ENCODE assay signal across 21 cellular contexts in the genomic region with DNA sequence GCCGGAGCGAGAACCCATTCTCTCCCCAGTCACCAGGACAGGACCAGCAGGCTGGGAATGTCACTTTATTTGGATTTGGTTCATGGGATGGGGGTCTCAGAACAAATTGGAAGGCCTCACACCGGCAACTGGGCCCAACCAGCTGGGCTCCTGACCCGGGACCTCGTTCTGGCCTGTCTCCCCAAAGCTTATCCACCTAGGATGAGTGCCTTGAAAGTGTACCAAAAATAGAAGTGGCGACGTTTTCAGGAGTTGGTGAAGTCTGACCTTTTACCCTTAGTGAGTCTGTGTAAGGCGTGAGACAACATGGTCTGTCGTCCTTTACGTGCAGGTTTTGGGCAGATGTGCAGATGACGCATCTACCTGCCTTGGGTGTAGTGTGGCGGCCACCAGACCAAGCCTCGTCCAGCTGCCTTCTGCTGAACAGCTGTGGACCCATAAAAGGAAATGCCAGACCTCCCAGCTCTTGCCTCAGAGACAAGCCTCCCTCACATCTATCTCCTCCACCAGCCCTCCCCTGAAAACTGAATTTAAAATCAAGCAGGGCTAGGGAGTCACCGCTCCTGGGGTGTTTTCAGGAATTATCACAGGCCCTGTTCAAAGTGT.
"Had no signal": no experiment of that assay in that cellular context is flagged by ENCODE, and none has a peak within 500 bp of the region (broad histone marks: within the 10 kb centered on the region; RNA-seq: fewer than 3 reads in every experiment).

No MANE protein-coding gene starts in this region.

- H3K27ac Mint-ChIP-seq: activated CD8-positive, alpha-beta memory T cell treated with anti-CD3 and anti-CD28 coated beads, Interleukin-2, amount 10 ng/mL, durations not matched to agents 7 days and 5 days; activated CD8-positive, alpha-beta T cell treated with anti-CD3 and anti-CD28 coated beads for 36 hours; activated naive CD4-positive, alpha-beta T cell treated with anti-CD3 and anti-CD28 coated beads for 36 hours; activated naive CD8-positive, alpha-beta T cell; brain; T-helper 1 cell treated with Interleukin-12 subunit alpha and Interleukin-12 subunit beta and Interleukin-4 antibody, amounts not matched to agents 30 μg/mL and 1 μg/mL, for 36 hours had no signal

- H3K36me3 ChIP-seq: MG63 had no signal

- H3K36me3 Mint-ChIP-seq: activated naive CD8-positive, alpha-beta T cell; brain had no signal

- ATAC-seq: activated CD4-positive, CD25-positive, alpha-beta regulatory T cell treated with anti-CD3 and anti-CD28 coated beads, Interleukin-2, amount 50 U/mL, for 24 hours; activated CD8-positive, alpha-beta memory T cell treated with anti-CD3 and anti-CD28 coated beads, Interleukin-2, amount 10 ng/mL, durations not matched to agents 7 days and 5 days; activated CD8-positive, alpha-beta T cell treated with anti-CD3 and anti-CD28 coated beads for 36 hours; activated T-cell treated with anti-CD3 and anti-CD28 coated beads, Interleukin-2, amount 50 U/mL, for 4 hours had no signal

- H3K27me3 ChIP-seq: MG63 had no signal

- H3K4me1 Mint-ChIP-seq: activated CD8-positive, alpha-beta memory T cell treated with anti-CD3 and anti-CD28 coated beads, Interleukin-2, amount 10 ng/mL, durations not matched to agents 7 days and 5 days; brain had no signal

- H3K4me3 ChIP-seq: MG63 had no signal

- DNase-seq: activated CD4-positive, alpha-beta T cell treated with anti-CD3 and anti-CD28 coated beads for 4 hours; activated CD8-positive, alpha-beta memory T cell treated with anti-CD3 and anti-CD28 coated beads, Interleukin-2, amount 10 ng/mL, durations not matched to agents 7 days and 5 days; activated CD8-positive, alpha-beta T cell treated with anti-CD3 and anti-CD28 coated beads for 36 hours; activated gamma-delta T cell; activated naive CD4-positive, alpha-beta T cell treated with anti-CD3 and anti-CD28 coated beads for 36 hours; activated T-cell treated with anti-CD3 and anti-CD28 coated beads, Interleukin-2, amount 50 U/mL, for 4 hours; amygdala; MG63; MV-4-11; NCI-H1092 treated with DMSO at 0.1 percent for 48 hours; NCI-H1417 treated with DMSO at 0.1 percent for 48 hours; NCI-H1694; NCI-H2029; NCI-H2107; NCI-H510A treated with DMSO at 0.1 percent for 48 hours; NCI-H69; SHP77 had no signal

- H3K4me3 Mint-ChIP-seq: activated CD8-positive, alpha-beta memory T cell treated with anti-CD3 and anti-CD28 coated beads, Interleukin-2, amount 10 ng/mL, durations not matched to agents 7 days and 5 days; activated CD8-positive, alpha-beta T cell treated with anti-CD3 and anti-CD28 coated beads for 36 hours; activated naive CD4-positive, alpha-beta T cell treated with anti-CD3 and anti-CD28 coated beads for 36 hours; activated naive CD8-positive, alpha-beta T cell; activated T-cell treated with anti-CD3 and anti-CD28 coated beads, Interleukin-2, amount 50 U/mL, for 4 hours; brain; T-helper 1 cell treated with Interleukin-12 subunit alpha and Interleukin-12 subunit beta and Interleukin-4 antibody, amounts not matched to agents 30 μg/mL and 1 μg/mL, for 36 hours had no signal
